Comparison of ENCODE assay signal across 26 cellular contexts in genomic region chr14:46053221-46053620, GRCh38.
DNase-seq lines count a peak whose midpoint lies in the region; ATAC-seq, FAIRE-seq and TF ChIP-seq lines count a peak whose summit lies in the region.
"Had no signal": no experiment of that assay in that cellular context is flagged by ENCODE, and none has a peak within 500 bp of the region (broad histone marks: within the 10 kb centered on the region; RNA-seq: fewer than 3 reads in every experiment).

No MANE protein-coding gene starts in this region.

- peak; percentile 18 for DNase-seq in EL
- peak; percentile 44 for DNase-seq in HCEC 1CT
- peak; percentile 3 for DNase-seq in choroid plexus epithelial cell (ENCODE audit: low read depth)
- no peak for DNase-seq in kidney
- DNase-seq: CD4-positive, CD25-positive, alpha-beta regulatory T cell; GF-D8; Kasumi-1; MV-4-11; NCI-H1105 treated with DMSO at 0.1 percent for 48 hours; NCI-H146; NCI-H1930; NCI-H446; NCI-H524 treated with DMSO at 0.1 percent for 48 hours; NCI-H774; RPMI8226; SHP77; T-cell had no signal

- TF ChIP-seq CTCF in choroid plexus epithelial cell (conservative IDR thresholded peaks at IDR 0.05; ENCODE audit: low read depth, low read length) (no peak), kidney (IDR thresholded peaks at IDR 0.05; ENCODE audit: borderline replicate concordance, extremely low read depth, insufficient read depth) (no peak)

- FAIRE-seq in kidney (lab: Jason Lieb, UNC) = peak; percentile 52
- FAIRE-seq: GM12892, H1, HTR-8/SVneo, K562 had no signal

- H3K36me3 ChIP-seq in kidney (ENCODE audit: control insufficient read depth in 1 of 2, insufficient read depth in 2 of 2, low read length in 2 of 2) = no peaks in the 10 kb centered on the region
- H3K36me3 ChIP-seq: BLaER1 had no signal

- H3K4me3 ChIP-seq in choroid plexus epithelial cell (ENCODE audit: low read depth, low read length) (no peak overlapping the region), kidney (ENCODE audit: low read length in 2 of 2) (no peak overlapping the region)
- H3K4me3 ChIP-seq: BLaER1, K562 had no signal

- intact Hi-C loops in kidney (cut with DNase I) = no loop called here

- no peak overlapping the region for H3K9ac ChIP-seq in kidney (ENCODE audit: low read length in 2 of 2)
- H3K9ac ChIP-seq: BLaER1 had no signal

- H3K4me1 ChIP-seq in kidney (ENCODE audit: control insufficient read depth in 1 of 2, insufficient read depth in 1 of 2, low read depth in 1 of 2, low read length in 2 of 2) = no peaks in the 10 kb centered on the region
- H3K4me1 ChIP-seq: BLaER1 had no signal

- no peak overlapping the region for H3K27ac ChIP-seq in kidney (ENCODE audit: low read depth in 2 of 2, low read length in 2 of 2)
- H3K27ac ChIP-seq: BLaER1 had no signal

- no peak for ATAC-seq in GM21367 (IDR thresholded peaks at IDR 0.05; ENCODE audit: unreplicated experiment)
- ATAC-seq in GM18517 (IDR thresholded peaks at IDR 0.05; ENCODE audit: unreplicated experiment) = no peak
- no peak for ATAC-seq in GM18520 (IDR thresholded peaks at IDR 0.05; ENCODE audit: unreplicated experiment)
- no peak for ATAC-seq in HG02642 (IDR thresholded peaks at IDR 0.05; ENCODE audit: poor library complexity, unreplicated experiment)
- ATAC-seq: K562, T-cell had no signal

- H3K9me3 ChIP-seq in kidney (ENCODE audit: control insufficient read depth in 1 of 2, low read length in 2 of 2) = no peaks in the 10 kb centered on the region
- H3K9me3 ChIP-seq: BLaER1 had no signal
